In the genomic region with DNA sequence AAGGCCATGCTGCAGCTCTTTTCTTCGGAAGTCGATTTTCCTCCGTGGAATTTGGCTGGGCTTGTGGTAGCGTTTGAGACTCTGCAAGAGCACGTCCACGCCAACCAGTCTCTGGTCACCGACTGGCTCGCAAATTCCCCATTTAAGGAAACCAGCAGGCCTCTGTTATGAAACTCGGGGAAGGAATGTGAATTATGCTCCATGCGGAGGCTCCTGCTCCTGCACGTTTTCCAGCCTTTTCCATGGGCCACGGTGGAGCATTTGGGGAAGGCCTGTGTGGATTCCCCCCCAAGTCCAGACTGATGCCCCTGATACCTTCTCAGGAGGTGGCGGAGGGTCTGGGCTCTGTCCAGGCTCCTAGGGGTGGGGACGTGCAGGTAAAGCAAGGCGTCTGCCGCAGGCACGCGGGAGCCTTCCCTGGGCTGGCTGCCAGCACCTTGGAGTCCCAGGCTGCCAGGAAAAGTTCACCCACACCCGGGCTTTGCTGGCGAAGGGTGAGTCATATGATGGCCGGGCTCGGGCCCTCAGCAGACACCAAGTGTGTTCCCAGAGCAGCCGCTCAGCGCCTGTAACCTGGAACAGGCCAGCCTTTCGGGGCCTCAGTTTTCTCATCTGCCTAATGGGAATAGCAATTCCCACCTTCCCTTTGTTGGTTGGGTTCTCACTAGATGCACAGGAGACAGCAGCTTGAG, we compare ENCODE assay signal across 9 cellular contexts. TPM values are rescaled to one million over a fixed set of nuclear protein-coding genes. Genes with fewer than 3 reads are reported as not detected.
A peak's percentile ranks its signal among the peaks of the same experiment; 100 is the strongest.
DNase-seq lines count a peak whose midpoint lies in the region; ATAC-seq and TF ChIP-seq lines count a peak whose summit lies in the region.
"Had no signal": no experiment of that assay in that cellular context is flagged by ENCODE, and none has a peak within 500 bp of the region (broad histone marks: within the 10 kb centered on the region; RNA-seq: fewer than 3 reads in every experiment).

No MANE protein-coding gene starts in this region.

- H3K36me3 ChIP-seq in left lung (peaks cover 0 to 10% of the 10 kb centered on the region in 2 donors), upper lobe of left lung (peaks cover 0 to 14% (median 7%) of the 10 kb centered on the region in 4 donors)

- H3K27me3 ChIP-seq in left lung (no peaks in the 10 kb centered on the region), upper lobe of left lung (no peaks in the 10 kb centered on the region)

- H3K9me3 Mint-ChIP-seq in chondrocyte (ENCODE audit: low read depth) (no peaks in the 10 kb centered on the region), glutamatergic neuron (ENCODE audit: unreplicated experiment) (peaks cover 5% of the 10 kb centered on the region)

- ATAC-seq in left lung (peak; percentile 88), upper lobe of left lung (ENCODE audit: low FRiP score in 2 of 2) (peak; percentile 81 to 86)

- H3K27ac Mint-ChIP-seq in chondrocyte (ENCODE audit: unreplicated experiment): peak overlapping the region; percentile 96
- H3K27ac Mint-ChIP-seq in glutamatergic neuron (ENCODE audit: unreplicated experiment): no peak overlapping the region

- peak in 1 of 4 donors; percentile 48 for TF ChIP-seq EP300 in upper lobe of left lung (IDR thresholded peaks at IDR 0.05)

- peak in 1 of 4 donors; percentile 21 for TF ChIP-seq POLR2A in upper lobe of left lung (IDR thresholded peaks at IDR 0.05)

- DNase-seq in HT1080 (ENCODE audit: low read depth) (peak; percentile 90), chondrocyte (ENCODE audit: low spot score) (no peak), left lung (peak; percentile 88 to 93), upper lobe of left lung (peak; percentile 91), NOMO-1 treated with DMSO at 0.1 percent for 48 hours (lab: John Stamatoyannopoulos, UW; ENCODE audit: unreplicated experiment) (no peak), NK-92 (lab: John Stamatoyannopoulos, UW; ENCODE audit: unreplicated experiment) (no peak), glutamatergic neuron (no peak), NCI-H1105 (lab: John Stamatoyannopoulos, UW) (no peak)

- peak; percentile 35 for TF ChIP-seq CTCF in chondrocyte (IDR thresholded peaks at IDR 0.05)
- TF ChIP-seq CTCF in left lung (IDR thresholded peaks at IDR 0.05): no peak
- peak in 1 of 6 experiments; percentile 20 for TF ChIP-seq CTCF in upper lobe of left lung (IDR thresholded peaks at IDR 0.05)
- TF ChIP-seq CTCF in glutamatergic neuron (IDR thresholded peaks at IDR 0.05; ENCODE audit: partially characterized antibody, unreplicated experiment): no peak

- peaks cover 63% of the 10 kb centered on the region for H3K4me1 Mint-ChIP-seq in chondrocyte (ENCODE audit: low read depth)
- H3K4me1 Mint-ChIP-seq in glutamatergic neuron (ENCODE audit: low read depth, unreplicated experiment): peaks cover 2% of the 10 kb centered on the region

- WGBS in upper lobe of left lung, 2 donors: 49 to 58% methylated on average over 21 to 25 of the region's 25 CpGs

- intact Hi-C loops in left lung (cut with DNase I): no loop called here

- peaks cover 8% of the 10 kb centered on the region for H3K36me3 Mint-ChIP-seq in chondrocyte (ENCODE audit: low read depth)
- peaks cover 5% of the 10 kb centered on the region for H3K36me3 Mint-ChIP-seq in glutamatergic neuron (ENCODE audit: unreplicated experiment)

- no peaks in the 10 kb centered on the region for H3K27me3 Mint-ChIP-seq in chondrocyte (ENCODE audit: low read depth)
- H3K27me3 Mint-ChIP-seq in glutamatergic neuron (ENCODE audit: unreplicated experiment): peaks cover 16% of the 10 kb centered on the region

- H3K4me3 Mint-ChIP-seq in chondrocyte (ENCODE audit: unreplicated experiment) (no peak overlapping the region), glutamatergic neuron (ENCODE audit: unreplicated experiment) (no peak overlapping the region)

- H3K27ac ChIP-seq in left lung (peak overlapping the region; percentile 68 to 89), upper lobe of left lung (peak overlapping the region; percentile 62 to 83 (median 77))
- H3K27ac ChIP-seq: SK-N-MC had no signal

- H3K4me1 ChIP-seq in left lung: peaks cover 11 to 22% of the 10 kb centered on the region in 2 donors
- H3K4me1 ChIP-seq in upper lobe of left lung: peaks cover 21 to 40% (median 25%) of the 10 kb centered on the region in 4 donors

- H3K9me3 ChIP-seq in left lung: no peaks in the 10 kb centered on the region
- no peaks in the 10 kb centered on the region for H3K9me3 ChIP-seq in upper lobe of left lung

- H3K4me3 ChIP-seq in left lung (no peak overlapping the region), upper lobe of left lung (no peak overlapping the region)
- H3K4me3 ChIP-seq: SK-N-MC had no signal

RNA-seq across cellular contexts. Expression of a gene that starts 41.9 kb away (rescaled TPM):
- 13.1 and 20.8 TPM in 2 replicates for total RNA-seq in HT1080 (2014; rRNA removed; shearing (Covaris generic))
- polyA plus RNA-seq in HT1080 (2015; cell fraction: cytosol; rRNA removed): 15.2 and 17.1 TPM in 2 replicates
- polyA plus RNA-seq in HT1080 (2015; cell fraction: nucleus; rRNA removed): 24.2 and 26.1 TPM in 2 replicates
- total RNA-seq in chondrocyte (38.7 to 61.0 TPM (median 47.2 TPM) in 3 replicates), left lung (10 to 100 TPM; 48.9 to 57.1 TPM), upper lobe of left lung (10 to 100 TPM; 51.5 to 79.4 (median 67.6) TPM), glutamatergic neuron (ENCODE audit: unreplicated experiment) (17.4 TPM)

Comparison
In these comparisons a context has a peak if more than half of its experiments do, and no peak if none do; other contexts are left out.
1. DNase-seq: peak in HT1080 (single experiment), left lung (2 of 2) and upper lobe of left lung (2 of 2); none in chondrocyte (single experiment), NOMO-1 treated with DMSO at 0.1 percent for 48 hours (single experiment), NK-92 (single experiment), glutamatergic neuron (single experiment) and NCI-H1105 (single experiment).